8 cellular contexts compared by ENCODE assay signal in the genomic region with DNA sequence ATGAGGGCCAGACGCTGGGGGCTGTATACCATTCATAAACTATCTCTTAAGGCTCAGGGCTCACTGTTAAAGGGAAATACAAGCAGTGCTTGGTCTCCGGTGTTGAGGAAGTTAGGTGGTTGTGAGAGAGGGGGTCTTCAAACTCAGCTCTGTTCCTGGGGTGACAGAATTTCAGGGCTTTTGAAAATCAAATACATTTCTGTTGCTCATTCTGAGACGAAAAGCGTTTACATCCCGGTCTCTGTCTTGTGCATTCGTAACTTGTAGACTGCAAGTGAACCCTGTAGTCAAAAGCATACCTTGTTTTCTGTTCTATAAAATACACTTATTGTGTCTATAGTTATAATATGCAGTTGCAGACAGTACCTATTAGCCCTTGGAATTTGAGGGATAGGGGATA. TPM values are rescaled to one million over a fixed set of nuclear protein-coding genes. Genes with fewer than 3 reads are reported as not detected.
DNase-seq lines count a peak whose midpoint lies in the region; TF ChIP-seq lines count a peak whose summit lies in the region.
"Had no signal": no experiment of that assay in that cellular context is flagged by ENCODE, and none has a peak within 500 bp of the region (broad histone marks: within the 10 kb centered on the region; RNA-seq: fewer than 3 reads in every experiment).

No MANE protein-coding gene starts in this region.

- peak overlapping the region; percentile 93 for H3K27ac ChIP-seq in DOHH2 (ENCODE audit: low read depth, low read length)
- peak overlapping the region; percentile 48 for H3K27ac ChIP-seq in neural cell (ENCODE audit: low read length)

- no peak overlapping the region for H2AFZ ChIP-seq in neural cell (ENCODE audit: low read depth, low read length)

- peak overlapping the region; percentile 97 for H3K27ac Mint-ChIP-seq in dendritic cell treated with granulocyte-macrophage colony-stimulating factor and Interleukin-4, amounts not matched to agents 40 ng/mL and 50 ng/mL, for 4 days

- peaks cover 60% of the 10 kb centered on the region for H3K4me1 Mint-ChIP-seq in dendritic cell treated with granulocyte-macrophage colony-stimulating factor and Interleukin-4, amounts not matched to agents 40 ng/mL and 50 ng/mL, for 4 days (ENCODE audit: low read depth)

- intact Hi-C loops in dendritic cell treated with granulocyte-macrophage colony-stimulating factor and Interleukin-4, amounts not matched to agents 40 ng/mL and 50 ng/mL, for 4 days (cut with micrococcal nuclease) = loop anchor here (5.0 kb wide), 1 partner anchor 67 kb away; no protein-coding TSS in a partner anchor

- H3K27me3 ChIP-seq in DOHH2 (ENCODE audit: control insufficient read depth, low read length) = no peaks in the 10 kb centered on the region
- H3K27me3 ChIP-seq in neural cell (ENCODE audit: insufficient read depth, low read depth, low read length) = no peaks in the 10 kb centered on the region

- H3K79me2 ChIP-seq in DOHH2 (ENCODE audit: control insufficient read depth, low read length) (peaks cover 32% of the 10 kb centered on the region), neural cell (replicated peaks; ENCODE audit: insufficient read depth, low read length) (peaks cover 61% of the 10 kb centered on the region)

- peak overlapping the region; percentile 77 for H3K4me3 ChIP-seq in DOHH2 (ENCODE audit: low read length)
- H3K4me3 ChIP-seq in neural cell (ENCODE audit: low read length) = peak overlapping the region; percentile 75

- H3K4me2 ChIP-seq in DOHH2 (ENCODE audit: low read length) = peak overlapping the region; percentile 83
- H3K4me2 ChIP-seq in neural cell (ENCODE audit: low read length) = peak overlapping the region; percentile 76

- no peaks in the 10 kb centered on the region for H3K9me3 Mint-ChIP-seq in dendritic cell treated with granulocyte-macrophage colony-stimulating factor and Interleukin-4, amounts not matched to agents 40 ng/mL and 50 ng/mL, for 4 days

- H3K36me3 ChIP-seq in DOHH2 (ENCODE audit: control insufficient read depth, low read length) (peaks cover 9% of the 10 kb centered on the region), neural cell (ENCODE audit: insufficient read depth, low read length) (no peaks in the 10 kb centered on the region)

- peaks cover 44% of the 10 kb centered on the region for H3F3A ChIP-seq in DOHH2 (ENCODE audit: control insufficient read depth, insufficient read depth)
- no peaks in the 10 kb centered on the region for H3F3A ChIP-seq in neural cell (ENCODE audit: insufficient read depth, low read length, poor library complexity, severe bottlenecking)

- H3K9ac ChIP-seq in neural cell (ENCODE audit: low read length) = peak overlapping the region; percentile 86

- H3K36me3 Mint-ChIP-seq in dendritic cell treated with granulocyte-macrophage colony-stimulating factor and Interleukin-4, amounts not matched to agents 40 ng/mL and 50 ng/mL, for 4 days (ENCODE audit: low read depth) = peaks cover 27% of the 10 kb centered on the region

- no peak for TF ChIP-seq EP300 in neural cell (conservative IDR thresholded peaks at IDR 0.05; ENCODE audit: poor library complexity, severe bottlenecking)

- peak; percentile 68 for DNase-seq in NAMALWA (ENCODE audit: low spot score)
- no peak for DNase-seq in HuH-7 (ENCODE audit: low spot score)
- no peak for DNase-seq in DMS153 treated with DMSO at 0.1 percent for 48 hours (lab: John Stamatoyannopoulos, UW; ENCODE audit: unreplicated experiment)
- no peak for DNase-seq in cerebellum (ENCODE audit: low spot score)
- DNase-seq: SIG-M5 had no signal

- peak overlapping the region; percentile 83 for H3K4me3 Mint-ChIP-seq in dendritic cell treated with granulocyte-macrophage colony-stimulating factor and Interleukin-4, amounts not matched to agents 40 ng/mL and 50 ng/mL, for 4 days

- peaks cover 21% of the 10 kb centered on the region for H4K20me1 ChIP-seq in DOHH2 (ENCODE audit: control insufficient read depth, insufficient read depth, low read depth, low read length)
- H4K20me1 ChIP-seq in neural cell (ENCODE audit: insufficient read depth) = no peaks in the 10 kb centered on the region

- TF ChIP-seq RAD21 in neural cell (conservative IDR thresholded peaks at IDR 0.05) = no peak

- no peaks in the 10 kb centered on the region for H3K27me3 Mint-ChIP-seq in dendritic cell treated with granulocyte-macrophage colony-stimulating factor and Interleukin-4, amounts not matched to agents 40 ng/mL and 50 ng/mL, for 4 days

- H3K4me1 ChIP-seq in DOHH2 (ENCODE audit: control insufficient read depth, low read length) = peaks cover 71% of the 10 kb centered on the region

- no peaks in the 10 kb centered on the region for H3K9me3 ChIP-seq in DOHH2 (ENCODE audit: control insufficient read depth, insufficient read depth, low read length)
- no peaks in the 10 kb centered on the region for H3K9me3 ChIP-seq in neural cell (ENCODE audit: low read length)

- H3K9me2 ChIP-seq in DOHH2 (replicated peaks; ENCODE audit: control insufficient read depth, low read length) = no peaks in the 10 kb centered on the region
- no peaks in the 10 kb centered on the region for H3K9me2 ChIP-seq in neural cell (ENCODE audit: insufficient read depth, low read length)

- TF ChIP-seq CTCF in DOHH2 (IDR thresholded peaks at IDR 0.05; ENCODE audit: low read depth, low read length, poor library complexity, severe bottlenecking) (no peak), neural cell (IDR thresholded peaks at IDR 0.05; ENCODE audit: poor library complexity, severe bottlenecking) (no peak)

TF ChIP-seq in neural cell, 6 proteins besides CTCF, POLR2A, EP300 and RAD21:
- no peak for TF ChIP-seq POLR2AphosphoS5 (IDR thresholded peaks at IDR 0.05)
- TF ChIP-seq MXI1 (conservative IDR thresholded peaks at IDR 0.05; ENCODE audit: poor library complexity, severe bottlenecking) = no peak
- no peak for TF ChIP-seq SMC3 (conservative IDR thresholded peaks at IDR 0.05; ENCODE audit: poor library complexity)
- TF ChIP-seq, protein P1, sequence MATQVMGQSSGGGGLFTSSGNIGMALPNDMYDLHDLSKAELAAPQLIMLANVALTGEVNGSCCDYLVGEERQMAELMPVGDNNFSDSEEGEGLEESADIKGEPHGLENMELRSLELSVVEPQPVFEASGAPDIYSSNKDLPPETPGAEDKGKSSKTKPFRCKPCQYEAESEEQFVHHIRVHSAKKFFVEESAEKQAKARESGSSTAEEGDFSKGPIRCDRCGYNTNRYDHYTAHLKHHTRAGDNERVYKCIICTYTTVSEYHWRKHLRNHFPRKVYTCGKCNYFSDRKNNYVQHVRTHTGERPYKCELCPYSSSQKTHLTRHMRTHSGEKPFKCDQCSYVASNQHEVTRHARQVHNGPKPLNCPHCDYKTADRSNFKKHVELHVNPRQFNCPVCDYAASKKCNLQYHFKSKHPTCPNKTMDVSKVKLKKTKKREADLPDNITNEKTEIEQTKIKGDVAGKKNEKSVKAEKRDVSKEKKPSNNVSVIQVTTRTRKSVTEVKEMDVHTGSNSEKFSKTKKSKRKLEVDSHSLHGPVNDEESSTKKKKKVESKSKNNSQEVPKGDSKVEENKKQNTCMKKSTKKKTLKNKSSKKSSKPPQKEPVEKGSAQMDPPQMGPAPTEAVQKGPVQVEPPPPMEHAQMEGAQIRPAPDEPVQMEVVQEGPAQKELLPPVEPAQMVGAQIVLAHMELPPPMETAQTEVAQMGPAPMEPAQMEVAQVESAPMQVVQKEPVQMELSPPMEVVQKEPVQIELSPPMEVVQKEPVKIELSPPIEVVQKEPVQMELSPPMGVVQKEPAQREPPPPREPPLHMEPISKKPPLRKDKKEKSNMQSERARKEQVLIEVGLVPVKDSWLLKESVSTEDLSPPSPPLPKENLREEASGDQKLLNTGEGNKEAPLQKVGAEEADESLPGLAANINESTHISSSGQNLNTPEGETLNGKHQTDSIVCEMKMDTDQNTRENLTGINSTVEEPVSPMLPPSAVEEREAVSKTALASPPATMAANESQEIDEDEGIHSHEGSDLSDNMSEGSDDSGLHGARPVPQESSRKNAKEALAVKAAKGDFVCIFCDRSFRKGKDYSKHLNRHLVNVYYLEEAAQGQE (IDR thresholded peaks at IDR 0.05; ENCODE audit: borderline replicate concordance) = no peak
- no peak for TF ChIP-seq TAF1 (IDR thresholded peaks at IDR 0.05; ENCODE audit: low read depth)
- no peak for TF ChIP-seq EZH2 (IDR thresholded peaks at IDR 0.05; ENCODE audit: borderline replicate concordance, insufficient read depth, low read length, poor library complexity, severe bottlenecking)

RNA-seq across cellular contexts. Expression of a gene that starts 1.7 kb away (rescaled TPM):
- 14.2 and 24.5 TPM in 2 replicates for polyA plus RNA-seq in neural cell
- 39.0 and 46.7 TPM in 2 replicates for polyA minus RNA-seq in neural cell
- 5.2 TPM for total RNA-seq in cerebellum
